1 cellular context compared by ENCODE assay signal in genomic region chr17:40113961-40114272, GRCh38.
TF ChIP-seq lines count a peak whose summit lies in the region.

No MANE protein-coding gene starts in this region.

TF ChIP-seq in GM23338, 12 proteins besides CTCF, POLR2A, EP300 and RAD21 (continued from another document):
- TF ChIP-seq, protein P1, sequence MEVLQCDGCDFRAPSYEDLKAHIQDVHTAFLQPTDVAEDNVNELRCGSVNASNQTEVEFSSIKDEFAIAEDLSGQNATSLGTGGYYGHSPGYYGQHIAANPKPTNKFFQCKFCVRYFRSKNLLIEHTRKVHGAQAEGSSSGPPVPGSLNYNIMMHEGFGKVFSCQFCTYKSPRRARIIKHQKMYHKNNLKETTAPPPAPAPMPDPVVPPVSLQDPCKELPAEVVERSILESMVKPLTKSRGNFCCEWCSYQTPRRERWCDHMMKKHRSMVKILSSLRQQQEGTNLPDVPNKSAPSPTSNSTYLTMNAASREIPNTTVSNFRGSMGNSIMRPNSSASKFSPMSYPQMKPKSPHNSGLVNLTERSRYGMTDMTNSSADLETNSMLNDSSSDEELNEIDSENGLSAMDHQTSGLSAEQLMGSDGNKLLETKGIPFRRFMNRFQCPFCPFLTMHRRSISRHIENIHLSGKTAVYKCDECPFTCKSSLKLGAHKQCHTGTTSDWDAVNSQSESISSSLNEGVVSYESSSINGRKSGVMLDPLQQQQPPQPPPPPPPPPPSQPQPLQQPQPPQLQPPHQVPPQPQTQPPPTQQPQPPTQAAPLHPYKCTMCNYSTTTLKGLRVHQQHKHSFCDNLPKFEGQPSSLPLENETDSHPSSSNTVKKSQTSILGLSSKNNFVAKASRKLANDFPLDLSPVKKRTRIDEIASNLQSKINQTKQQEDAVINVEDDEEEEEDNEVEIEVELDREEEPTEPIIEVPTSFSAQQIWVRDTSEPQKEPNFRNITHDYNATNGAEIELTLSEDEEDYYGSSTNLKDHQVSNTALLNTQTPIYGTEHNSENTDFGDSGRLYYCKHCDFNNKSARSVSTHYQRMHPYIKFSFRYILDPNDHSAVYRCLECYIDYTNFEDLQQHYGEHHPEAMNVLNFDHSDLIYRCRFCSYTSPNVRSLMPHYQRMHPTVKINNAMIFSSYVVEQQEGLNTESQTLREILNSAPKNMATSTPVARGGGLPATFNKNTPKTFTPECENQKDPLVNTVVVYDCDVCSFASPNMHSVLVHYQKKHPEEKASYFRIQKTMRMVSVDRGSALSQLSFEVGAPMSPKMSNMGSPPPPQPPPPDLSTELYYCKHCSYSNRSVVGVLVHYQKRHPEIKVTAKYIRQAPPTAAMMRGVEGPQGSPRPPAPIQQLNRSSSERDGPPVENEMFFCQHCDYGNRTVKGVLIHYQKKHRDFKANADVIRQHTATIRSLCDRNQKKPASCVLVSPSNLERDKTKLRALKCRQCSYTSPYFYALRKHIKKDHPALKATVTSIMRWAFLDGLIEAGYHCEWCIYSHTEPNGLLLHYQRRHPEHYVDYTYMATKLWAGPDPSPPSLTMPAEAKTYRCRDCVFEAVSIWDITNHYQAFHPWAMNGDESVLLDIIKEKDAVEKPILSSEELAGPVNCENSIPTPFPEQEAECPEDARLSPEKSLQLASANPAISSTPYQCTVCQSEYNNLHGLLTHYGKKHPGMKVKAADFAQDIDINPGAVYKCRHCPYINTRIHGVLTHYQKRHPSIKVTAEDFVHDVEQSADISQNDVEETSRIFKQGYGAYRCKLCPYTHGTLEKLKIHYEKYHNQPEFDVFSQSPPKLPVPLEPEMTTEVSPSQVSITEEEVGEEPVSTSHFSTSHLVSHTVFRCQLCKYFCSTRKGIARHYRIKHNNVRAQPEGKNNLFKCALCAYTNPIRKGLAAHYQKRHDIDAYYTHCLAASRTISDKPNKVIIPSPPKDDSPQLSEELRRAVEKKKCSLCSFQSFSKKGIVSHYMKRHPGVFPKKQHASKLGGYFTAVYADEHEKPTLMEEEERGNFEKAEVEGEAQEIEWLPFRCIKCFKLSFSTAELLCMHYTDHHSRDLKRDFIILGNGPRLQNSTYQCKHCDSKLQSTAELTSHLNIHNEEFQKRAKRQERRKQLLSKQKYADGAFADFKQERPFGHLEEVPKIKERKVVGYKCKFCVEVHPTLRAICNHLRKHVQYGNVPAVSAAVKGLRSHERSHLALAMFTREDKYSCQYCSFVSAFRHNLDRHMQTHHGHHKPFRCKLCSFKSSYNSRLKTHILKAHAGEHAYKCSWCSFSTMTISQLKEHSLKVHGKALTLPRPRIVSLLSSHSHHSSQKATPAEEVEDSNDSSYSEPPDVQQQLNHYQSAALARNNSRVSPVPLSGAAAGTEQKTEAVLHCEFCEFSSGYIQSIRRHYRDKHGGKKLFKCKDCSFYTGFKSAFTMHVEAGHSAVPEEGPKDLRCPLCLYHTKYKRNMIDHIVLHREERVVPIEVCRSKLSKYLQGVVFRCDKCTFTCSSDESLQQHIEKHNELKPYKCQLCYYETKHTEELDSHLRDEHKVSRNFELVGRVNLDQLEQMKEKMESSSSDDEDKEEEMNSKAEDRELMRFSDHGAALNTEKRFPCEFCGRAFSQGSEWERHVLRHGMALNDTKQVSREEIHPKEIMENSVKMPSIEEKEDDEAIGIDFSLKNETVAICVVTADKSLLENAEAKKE (CRISPR knock-in tag; IDR thresholded peaks at IDR 0.05) = no peak
- no peak for TF ChIP-seq POLR2AphosphoS5 (IDR thresholded peaks at IDR 0.05; ENCODE audit: low read depth)
TF ChIP-seq in GM23338: peak in this region for 0.
